Comparison of ENCODE assay signal across 1 cellular context in genomic region chr9:125241000-125241862, GRCh38.
TF ChIP-seq lines count a peak whose summit lies in the region.

TSS of gene HSPA5 (minus strand) at chr9:125241343. CDS start at chr9:125241126, 217 bp downstream.

TF ChIP-seq in K562, 482 proteins besides CTCF, POLR2A, EP300 and RAD21 (continued from another document and continues in another):
- TF ChIP-seq MYBL2 (IDR thresholded peaks at IDR 0.05; ENCODE audit: low read depth) (no peak), MYBL2 (CRISPR knock-in tag; IDR thresholded peaks at IDR 0.05; ENCODE audit: borderline replicate concordance) (no peak), LARP7 (IDR thresholded peaks at IDR 0.05) (no peak), ZBTB11 (CRISPR knock-in tag; IDR thresholded peaks at IDR 0.05) (0 out of 6 replicates have a peak, but pooled peaks of 1 of the 3 experiments have one; percentile 15), ZNF407 (IDR thresholded peaks at IDR 0.05; ENCODE audit: low read depth) (no peak), ILK (tag; IDR thresholded peaks at IDR 0.05; ENCODE audit: borderline replicate concordance, low read depth) (no peak), ZBTB40 (IDR thresholded peaks at IDR 0.05) (no peak), ZBTB40 (CRISPR knock-in tag; IDR thresholded peaks at IDR 0.05) (no peak), ZNF512 (tag; IDR thresholded peaks at IDR 0.05) (no peak), MTA3 (IDR thresholded peaks at IDR 0.05; ENCODE audit: borderline replicate concordance) (no peak), ZNF695 (CRISPR knock-in tag; IDR thresholded peaks at IDR 0.05) (no peak), NEUROD1 (IDR thresholded peaks at IDR 0.05; ENCODE audit: borderline replicate concordance, low read depth, low read length, partially characterized antibody) (peak; percentile 99), POLR2AphosphoS5 (IDR thresholded peaks at IDR 0.05; ENCODE audit: control insufficient read depth, insufficient read depth, low read depth, low read length) (peak; percentile 98), FOS (IDR thresholded peaks at IDR 0.05; ENCODE audit: extremely low read depth, insufficient read length) (peak; percentile 98), SP2 (IDR thresholded peaks at IDR 0.05; ENCODE audit: extremely low read depth, low read depth, low read length, poor library complexity, severe bottlenecking) (peak; percentile 82), ZFX (CRISPR knock-in tag; IDR thresholded peaks at IDR 0.05) (peak; percentile 100), RHOXF2B (CRISPR knock-in tag; conservative IDR thresholded peaks at IDR 0.05) (peak; percentile 91), CEBPB (tag; IDR thresholded peaks at IDR 0.05) (no peak), SFPQ (IDR thresholded peaks at IDR 0.05; ENCODE audit: low read depth, low read length) (no peak), ATF6 (CRISPR knock-in tag; IDR thresholded peaks at IDR 0.05) (peak; percentile 82), ATF1 (CRISPR knock-in tag; IDR thresholded peaks at IDR 0.05) (no peak; the same call in 1 of the 2 replicates), ATF1 (tag; IDR thresholded peaks at IDR 0.05) (peak; percentile 99), ZNF766 (CRISPR knock-in tag; conservative IDR thresholded peaks at IDR 0.05) (no peak), SIRT6 (IDR thresholded peaks at IDR 0.05; ENCODE audit: low read depth, low read length) (no peak)
